Comparison of ENCODE assay signal across 36 cellular contexts in genomic region chr4:77621254-77621653, GRCh38. TPM values are rescaled to one million over a fixed set of nuclear protein-coding genes. Genes with fewer than 3 reads are reported as not detected.
"Had no signal": no experiment of that assay in that cellular context is flagged by ENCODE, and none has a peak within 500 bp of the region (broad histone marks: within the 10 kb centered on the region; RNA-seq: fewer than 3 reads in every experiment).

No MANE protein-coding gene starts in this region.

- H3K36me3 Mint-ChIP-seq: activated CD8-positive, alpha-beta memory T cell treated with anti-CD3 and anti-CD28 coated beads, Interleukin-2, amount 10 ng/mL, durations not matched to agents 7 days and 5 days; activated naive CD4-positive, alpha-beta T cell treated with anti-CD3 and anti-CD28 coated beads, Interleukin-2, amount 10 ng/mL, durations not matched to agents 7 days and 5 days; activated naive CD4-positive, alpha-beta T cell treated with anti-CD3 and anti-CD28 coated beads, Interleukin-2, amount 50 U/mL, for 24 hours; activated naive CD8-positive, alpha-beta T cell; activated naive CD8-positive, alpha-beta T cell treated with anti-CD3 and anti-CD28 coated beads, Interleukin-2, amount 10 ng/mL, durations not matched to agents 7 days and 5 days; WTC11 had no signal

- ATAC-seq: activated CD4-positive, alpha-beta T cell treated with anti-CD3 and anti-CD28 coated beads for 36 hours; activated CD4-positive, CD25-positive, alpha-beta regulatory T cell treated with anti-CD3 and anti-CD28 coated beads, Interleukin-2, amount 50 U/mL, for 24 hours; activated CD8-positive, alpha-beta memory T cell treated with anti-CD3 and anti-CD28 coated beads, Interleukin-2, amount 10 ng/mL, durations not matched to agents 7 days and 5 days; activated CD8-positive, alpha-beta T cell treated with anti-CD3 and anti-CD28 coated beads, Interleukin-2, amount 10 ng/mL, durations not matched to agents 7 days and 5 days; activated naive CD8-positive, alpha-beta T cell treated with anti-CD3 and anti-CD28 coated beads, Interleukin-2, amount 50 U/mL, for 24 hours; WTC11 had no signal

- H3K9me3 Mint-ChIP-seq: activated CD4-positive, alpha-beta memory T cell treated with anti-CD3 and anti-CD28 coated beads, Interleukin-2, amount 10 ng/mL, durations not matched to agents 7 days and 5 days; activated CD4-positive, alpha-beta T cell treated with anti-CD3 and anti-CD28 coated beads, Interleukin-2, amount 10 ng/mL, durations not matched to agents 7 days and 5 days; activated naive CD4-positive, alpha-beta T cell treated with anti-CD3 and anti-CD28 coated beads, Interleukin-2, amount 10 ng/mL, durations not matched to agents 7 days and 5 days; activated naive CD4-positive, alpha-beta T cell treated with anti-CD3 and anti-CD28 coated beads, Interleukin-2, amount 50 U/mL, for 24 hours; activated naive CD8-positive, alpha-beta T cell treated with anti-CD3 and anti-CD28 coated beads, Interleukin-2, amount 10 ng/mL, durations not matched to agents 7 days and 5 days; activated naive CD8-positive, alpha-beta T cell treated with anti-CD3 and anti-CD28 coated beads, Interleukin-2, amount 50 U/mL, for 24 hours; activated T-cell treated with anti-CD3 and anti-CD28 coated beads, Interleukin-2, amount 50 U/mL, for 24 hours; activated T-helper 2 cell treated with anti-CD3 and anti-CD28 coated beads, Interferon-gamma antibody, Interleukin-2, Interleukin-4, amounts not matched to agents 10 μg/mL and 5 μg/mL and 100 μg/mL, durations not matched to agents 14 hours and 24 hours and 36 hours; T-helper 1 cell treated with Interleukin-12 subunit alpha and Interleukin-12 subunit beta and Interleukin-4 antibody, amounts not matched to agents 30 μg/mL and 1 μg/mL, for 36 hours; T-helper 2 cell treated with Interferon-gamma antibody and Interleukin-4, amounts not matched to agents 5 μg/mL and 100 μg/mL, for 36 hours; WTC11 had no signal

- H3K4me3 Mint-ChIP-seq: activated CD4-positive, alpha-beta memory T cell treated with anti-CD3 and anti-CD28 coated beads, Interleukin-2, amount 10 ng/mL, durations not matched to agents 7 days and 5 days; activated CD4-positive, alpha-beta T cell treated with anti-CD3 and anti-CD28 coated beads for 36 hours; activated CD4-positive, alpha-beta T cell treated with anti-CD3 and anti-CD28 coated beads, Interleukin-2, amount 10 ng/mL, durations not matched to agents 7 days and 5 days; activated CD8-positive, alpha-beta memory T cell treated with anti-CD3 and anti-CD28 coated beads, Interleukin-2, amount 10 ng/mL, durations not matched to agents 7 days and 5 days; activated CD8-positive, alpha-beta T cell treated with anti-CD3 and anti-CD28 coated beads, Interleukin-2, amount 10 ng/mL, durations not matched to agents 7 days and 5 days; activated naive CD4-positive, alpha-beta T cell treated with anti-CD3 and anti-CD28 coated beads, Interleukin-2, amount 10 ng/mL, durations not matched to agents 7 days and 5 days; activated naive CD4-positive, alpha-beta T cell treated with anti-CD3 and anti-CD28 coated beads, Interleukin-2, amount 50 U/mL, for 24 hours; activated naive CD8-positive, alpha-beta T cell; activated naive CD8-positive, alpha-beta T cell treated with anti-CD3 and anti-CD28 coated beads, Interleukin-2, amount 10 ng/mL, durations not matched to agents 7 days and 5 days; activated naive CD8-positive, alpha-beta T cell treated with anti-CD3 and anti-CD28 coated beads, Interleukin-2, amount 50 U/mL, for 24 hours; activated T-cell treated with anti-CD3 and anti-CD28 coated beads, Interleukin-2, amount 50 U/mL, for 24 hours; T-helper 1 cell treated with Interleukin-12 subunit alpha and Interleukin-12 subunit beta and Interleukin-4 antibody, amounts not matched to agents 30 μg/mL and 1 μg/mL, for 36 hours; T-helper 2 cell treated with Interferon-gamma antibody and Interleukin-4, amounts not matched to agents 5 μg/mL and 100 μg/mL, for 36 hours; WTC11 had no signal

- DNase-seq: activated CD4-positive, alpha-beta memory T cell treated with anti-CD3 and anti-CD28 coated beads, Interleukin-2, amount 10 ng/mL, durations not matched to agents 7 days and 5 days; activated CD4-positive, alpha-beta T cell treated with anti-CD3 and anti-CD28 coated beads for 1 hour; activated CD4-positive, alpha-beta T cell treated with anti-CD3 and anti-CD28 coated beads for 36 hours; activated CD4-positive, alpha-beta T cell treated with anti-CD3 and anti-CD28 coated beads, Interleukin-2, amount 10 ng/mL, durations not matched to agents 7 days and 5 days; activated CD4-positive, alpha-beta T cell treated with anti-CD3 and anti-CD28 coated beads, Interleukin-2, amount 50 U/mL, for 48 hours; activated CD4-positive, CD25-positive, alpha-beta regulatory T cell; activated CD8-positive, alpha-beta memory T cell treated with anti-CD3 and anti-CD28 coated beads for 24 hours; activated CD8-positive, alpha-beta memory T cell treated with anti-CD3 and anti-CD28 coated beads, Interleukin-2, amount 10 ng/mL, durations not matched to agents 7 days and 5 days; activated CD8-positive, alpha-beta memory T cell treated with anti-CD3 and anti-CD28 coated beads, Interleukin-2, amount 50 U/mL, for 48 hours; activated CD8-positive, alpha-beta T cell treated with anti-CD3 and anti-CD28 coated beads, Interleukin-2, amount 10 ng/mL, durations not matched to agents 7 days and 5 days; activated effector memory CD4-positive, alpha-beta T cell treated with Interleukin-2 at 50 U/mL for 16 hours; activated gamma-delta T cell; activated naive CD4-positive, alpha-beta T cell treated with anti-CD3 and anti-CD28 coated beads, Interleukin-2, amount 10 ng/mL, durations not matched to agents 7 days and 5 days; activated naive CD4-positive, alpha-beta T cell treated with Interleukin-2 at 50 U/mL for 16 hours; activated naive CD8-positive, alpha-beta T cell treated with anti-CD3 and anti-CD28 coated beads, Interleukin-2, amount 10 ng/mL, durations not matched to agents 7 days and 5 days; activated naive CD8-positive, alpha-beta T cell treated with anti-CD3 and anti-CD28 coated beads, Interleukin-2, amount 50 U/mL, for 24 hours; activated T-cell treated with anti-CD3 and anti-CD28 coated beads, Interleukin-2, amount 50 U/mL, for 24 hours; activated T-cell treated with anti-CD3 and anti-CD28 coated beads, Interleukin-2, amount 50 U/mL, for 48 hours; amygdala; brain microvascular endothelial cell; central memory CD4-positive, alpha-beta T cell; T-helper 1 cell; T-helper 2 cell; T-helper 9 cell; WERI-Rb-1 had no signal

- H3K27ac ChIP-seq: ascending aorta, brain microvascular endothelial cell, breast epithelium, WERI-Rb-1 had no signal

- H3K27ac Mint-ChIP-seq: activated CD4-positive, alpha-beta memory T cell treated with anti-CD3 and anti-CD28 coated beads, Interleukin-2, amount 10 ng/mL, durations not matched to agents 7 days and 5 days; activated CD4-positive, alpha-beta T cell treated with anti-CD3 and anti-CD28 coated beads for 36 hours; activated CD4-positive, alpha-beta T cell treated with anti-CD3 and anti-CD28 coated beads, Interleukin-2, amount 10 ng/mL, durations not matched to agents 7 days and 5 days; activated CD8-positive, alpha-beta memory T cell treated with anti-CD3 and anti-CD28 coated beads, Interleukin-2, amount 10 ng/mL, durations not matched to agents 7 days and 5 days; activated CD8-positive, alpha-beta T cell treated with anti-CD3 and anti-CD28 coated beads, Interleukin-2, amount 10 ng/mL, durations not matched to agents 7 days and 5 days; activated naive CD4-positive, alpha-beta T cell treated with anti-CD3 and anti-CD28 coated beads, Interleukin-2, amount 10 ng/mL, durations not matched to agents 7 days and 5 days; activated naive CD4-positive, alpha-beta T cell treated with anti-CD3 and anti-CD28 coated beads, Interleukin-2, amount 50 U/mL, for 24 hours; activated naive CD8-positive, alpha-beta T cell; activated naive CD8-positive, alpha-beta T cell treated with anti-CD3 and anti-CD28 coated beads, Interleukin-2, amount 10 ng/mL, durations not matched to agents 7 days and 5 days; activated naive CD8-positive, alpha-beta T cell treated with anti-CD3 and anti-CD28 coated beads, Interleukin-2, amount 50 U/mL, for 24 hours; activated T-cell treated with anti-CD3 and anti-CD28 coated beads, Interleukin-2, amount 50 U/mL, for 24 hours; activated T-helper 2 cell treated with anti-CD3 and anti-CD28 coated beads, Interferon-gamma antibody, Interleukin-2, Interleukin-4, amounts not matched to agents 10 μg/mL and 5 μg/mL and 100 μg/mL, durations not matched to agents 14 hours and 24 hours and 36 hours; T-helper 1 cell treated with Interleukin-12 subunit alpha and Interleukin-12 subunit beta and Interleukin-4 antibody, amounts not matched to agents 30 μg/mL and 1 μg/mL, for 36 hours; T-helper 2 cell treated with Interferon-gamma antibody and Interleukin-4, amounts not matched to agents 5 μg/mL and 100 μg/mL, for 36 hours; WTC11 had no signal

RNA-seq across cellular contexts. Expression of gene CXCL13, which starts 15.6 kb away (rescaled TPM):
- total RNA-seq: activated CD4-positive, alpha-beta memory T cell treated with anti-CD3 and anti-CD28 coated beads, Interleukin-2, amount 10 ng/mL, durations not matched to agents 7 days and 5 days; activated CD4-positive, alpha-beta T cell treated with anti-CD3 and anti-CD28 coated beads, Interleukin-2, amount 10 ng/mL, durations not matched to agents 7 days and 5 days; activated CD8-positive, alpha-beta memory T cell treated with anti-CD3 and anti-CD28 coated beads, Interleukin-2, amount 10 ng/mL, durations not matched to agents 7 days and 5 days; activated CD8-positive, alpha-beta T cell treated with anti-CD3 and anti-CD28 coated beads, Interleukin-2, amount 10 ng/mL, durations not matched to agents 7 days and 5 days; activated naive CD8-positive, alpha-beta T cell treated with anti-CD3 and anti-CD28 coated beads, Interleukin-2, amount 10 ng/mL, durations not matched to agents 7 days and 5 days; ascending aorta; cardiac septum; cerebellum; WTC11 had no signal
